Comparison of ENCODE assay signal across 14 cellular contexts in the genomic region with DNA sequence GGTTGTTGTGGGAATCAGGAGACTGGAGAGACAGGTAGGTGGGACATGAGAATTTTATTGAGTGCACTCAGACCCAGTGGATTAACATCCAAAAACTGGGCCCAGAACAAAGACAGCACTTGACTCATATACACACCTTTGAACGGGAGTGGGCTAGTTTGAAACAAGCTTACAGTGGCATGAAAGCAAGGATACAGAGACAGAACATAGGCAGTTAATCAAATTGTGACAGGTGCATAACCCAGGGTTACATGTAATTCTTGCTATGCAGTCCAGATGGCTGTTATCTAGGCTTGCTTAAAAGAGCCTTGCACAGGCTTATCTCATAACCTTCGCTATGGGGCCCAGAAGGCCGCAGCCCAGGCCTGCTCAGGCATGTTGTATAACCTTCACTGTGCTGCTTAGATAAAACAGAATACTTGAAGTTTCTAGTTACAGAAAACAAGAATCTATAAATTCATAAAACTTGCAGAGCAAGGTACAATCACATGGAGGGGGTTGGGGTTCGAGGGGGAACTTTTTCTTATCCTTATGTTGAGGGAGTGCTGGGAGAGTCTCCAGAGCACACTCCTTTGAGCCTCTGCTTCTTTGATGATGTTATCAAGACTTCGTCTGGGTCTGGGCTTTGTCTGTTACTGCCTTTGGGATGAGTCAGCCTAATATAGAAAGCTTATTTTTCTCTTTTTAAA.
DNase-seq lines count a peak whose midpoint lies in the region; ATAC-seq and TF ChIP-seq lines count a peak whose summit lies in the region.
"Had no signal": no experiment of that assay in that cellular context is flagged by ENCODE, and none has a peak within 500 bp of the region (broad histone marks: within the 10 kb centered on the region; RNA-seq: fewer than 3 reads in every experiment).

No MANE protein-coding gene starts in this region.

- ATAC-seq in foreskin keratinocyte (no peak), heart right ventricle (no peak), esophagus mucosa (no peak)

- H3K4me3 ChIP-seq in HEK293 (ENCODE audit: low read depth, low read length) (no peak overlapping the region), heart right ventricle (no peak overlapping the region)
- H3K4me3 ChIP-seq: HAP-1, SJCRH30 had no signal

- intact Hi-C loops in heart right ventricle (cut with DNase I), result loop anchor here in 1 of 10 donors (5.0 kb wide), 1 partner anchor 57 kb away; no protein-coding TSS in a partner anchor

- no peak overlapping the region for H3K27ac ChIP-seq in HEK293 (ENCODE audit: extremely low read depth, low read depth, low read length)
- no peak overlapping the region for H3K27ac ChIP-seq in foreskin keratinocyte
- H3K27ac ChIP-seq in heart right ventricle, result no peak overlapping the region
- H3K27ac ChIP-seq: SJCRH30 had no signal

- TF ChIP-seq CTCF in HEK293 (tag by site-specific recombination; IDR thresholded peaks at IDR 0.05) (no peak), foreskin keratinocyte (conservative IDR thresholded peaks at IDR 0.05) (no peak), type B pancreatic cell (conservative IDR thresholded peaks at IDR 0.05) (no peak), heart right ventricle (IDR thresholded peaks at IDR 0.05) (no peak)

- no peaks in the 10 kb centered on the region for H3K36me3 ChIP-seq in HEK293 (ENCODE audit: control insufficient read depth in 2 of 2, insufficient read depth in 1 of 2, low read length in 2 of 2)
- no peaks in the 10 kb centered on the region for H3K36me3 ChIP-seq in heart right ventricle
- H3K36me3 ChIP-seq: HAP-1, SJCRH30 had no signal

- H3K27me3 Mint-ChIP-seq in type B pancreatic cell, result peaks cover 25% of the 10 kb centered on the region

- H3K4me3 Mint-ChIP-seq in type B pancreatic cell, result peak overlapping the region; percentile 39

- H3K9me3 ChIP-seq in HEK293 (ENCODE audit: control insufficient read depth, insufficient read depth, low read depth, low read length), result no peaks in the 10 kb centered on the region
- peaks cover 0 to 26% (median 9%) of the 10 kb centered on the region in 11 donors for H3K9me3 ChIP-seq in heart right ventricle

- H3K27ac Mint-ChIP-seq in type B pancreatic cell, result no peak overlapping the region

- H3K9me3 Mint-ChIP-seq in type B pancreatic cell, result no peaks in the 10 kb centered on the region

- H3K27me3 ChIP-seq in foreskin keratinocyte (peaks cover 37% of the 10 kb centered on the region), heart right ventricle (peaks cover 0 to 41% (median 16%) of the 10 kb centered on the region in 7 donors)
- H3K27me3 ChIP-seq: SJCRH30 had no signal

- DNase-seq in amniotic epithelial cell (ENCODE audit: low read depth) (peak; percentile 98), foreskin keratinocyte (peak; percentile 53 to 72), type B pancreatic cell (ENCODE audit: extremely low spot score, unreplicated experiment) (no peak), GF-D8 (lab: John Stamatoyannopoulos, UW) (no peak), heart right ventricle (no peak)
- DNase-seq: activated CD8-positive, alpha-beta memory T cell treated with anti-CD3 and anti-CD28 coated beads for 24 hours; activated gamma-delta T cell; kidney glomerular epithelial cell; NCI-H1930; SJCRH30; stimulated activated CD4-positive, alpha-beta T cell treated with anti-CD3 and anti-CD28 coated beads, Interleukin-4, amount 100 ng/mL, for 1 hour had no signal

- H3K4me1 ChIP-seq in HEK293 (ENCODE audit: control insufficient read depth, insufficient read depth, low read length), result no peaks in the 10 kb centered on the region
- no peaks in the 10 kb centered on the region for H3K4me1 ChIP-seq in foreskin keratinocyte
- peaks cover 0 to 27% (median 7%) of the 10 kb centered on the region in 9 donors for H3K4me1 ChIP-seq in heart right ventricle
- H3K4me1 ChIP-seq: HAP-1, SJCRH30 had no signal

- CTCF ChIA-PET in HEK293 (lab: Yijun Ruan, JAX), result interaction anchor here (1.1 kb wide), 2 partner anchors 21 to 126 kb away, joined by 3 to 7 read pairs; no protein-coding TSS in a partner anchor

- WGBS in heart right ventricle, 2 donors, result 70 to 71% methylated on average over 5 of the region's 5 CpGs

- peaks cover 14% of the 10 kb centered on the region for H3K4me1 Mint-ChIP-seq in type B pancreatic cell (ENCODE audit: unreplicated experiment)

- POLR2A ChIA-PET in HEK293 (lab: Yijun Ruan, JAX), result interaction anchor here (0.6 kb wide), 1 partner anchor 1318 kb away, joined by 12 read pairs; no protein-coding TSS in a partner anchor

- H3K36me3 Mint-ChIP-seq in type B pancreatic cell, result no peaks in the 10 kb centered on the region

TF ChIP-seq in HEK293, 187 proteins besides CTCF, POLR2A, EP300 and RAD21 (continues in another document):
- TF ChIP-seq SETDB1 (IDR thresholded peaks at IDR 0.05; ENCODE audit: insufficient read length, low read length) (peak; percentile 100), ZBTB20 (tag by site-specific recombination; IDR thresholded peaks at IDR 0.05) (no peak), RBAK (tag by site-specific recombination; IDR thresholded peaks at IDR 0.05) (peak; percentile 56; the same call in 1 of the 2 replicates), ZBTB26 (tag by site-specific recombination; optimal IDR thresholded peaks at IDR 0.05) (no peak), ZBTB7A (tag by site-specific recombination; IDR thresholded peaks at IDR 0.05; ENCODE audit: low read depth) (no peak), ZNF544 (tag by site-specific recombination; IDR thresholded peaks at IDR 0.05) (peak; percentile 70), ZNF280C (tag by site-specific recombination; IDR thresholded peaks at IDR 0.05) (0 out of 2 replicates have a peak, but pooled peaks have one; percentile 26), ZNF560 (tag by site-specific recombination; IDR thresholded peaks at IDR 0.05; ENCODE audit: borderline replicate concordance) (0 out of 2 replicates have a peak, but pooled peaks have one; percentile 18), ZNF391 (tag by site-specific recombination; IDR thresholded peaks at IDR 0.05; ENCODE audit: borderline replicate concordance, low read depth) (0 out of 2 replicates have a peak, but pooled peaks have one; percentile 60), ZNF626 (tag by site-specific recombination; IDR thresholded peaks at IDR 0.05) (peak; percentile 99), ZNF529 (tag by site-specific recombination; IDR thresholded peaks at IDR 0.05; ENCODE audit: insufficient replicate concordance) (peak; percentile 76), KLF16 (tag by site-specific recombination; IDR thresholded peaks at IDR 0.05) (0 out of 2 replicates have a peak, but pooled peaks have one; percentile 46), OVOL3 (tag by site-specific recombination; IDR thresholded peaks at IDR 0.05) (0 out of 2 replicates have a peak, but pooled peaks have one; percentile 29), ZNF629 (tag by site-specific recombination; IDR thresholded peaks at IDR 0.05) (0 out of 2 replicates have a peak, but pooled peaks have one; percentile 31), ZFP37 (tag by site-specific recombination; IDR thresholded peaks at IDR 0.05) (no peak)
- TF ChIP-seq, protein P1, sequence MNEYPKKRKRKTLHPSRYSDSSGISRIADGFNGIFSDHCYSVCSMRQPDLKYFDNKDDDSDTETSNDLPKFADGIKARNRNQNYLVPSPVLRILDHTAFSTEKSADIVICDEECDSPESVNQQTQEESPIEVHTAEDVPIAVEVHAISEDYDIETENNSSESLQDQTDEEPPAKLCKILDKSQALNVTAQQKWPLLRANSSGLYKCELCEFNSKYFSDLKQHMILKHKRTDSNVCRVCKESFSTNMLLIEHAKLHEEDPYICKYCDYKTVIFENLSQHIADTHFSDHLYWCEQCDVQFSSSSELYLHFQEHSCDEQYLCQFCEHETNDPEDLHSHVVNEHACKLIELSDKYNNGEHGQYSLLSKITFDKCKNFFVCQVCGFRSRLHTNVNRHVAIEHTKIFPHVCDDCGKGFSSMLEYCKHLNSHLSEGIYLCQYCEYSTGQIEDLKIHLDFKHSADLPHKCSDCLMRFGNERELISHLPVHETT (tag by site-specific recombination; IDR thresholded peaks at IDR 0.05), result 0 out of 2 replicates have a peak, but pooled peaks have one; percentile 65

Comparison
In these comparisons a context has a peak if more than half of its experiments do, and no peak if none do; other contexts are left out.
1. DNase-seq: peak in amniotic epithelial cell (single experiment) and foreskin keratinocyte (2 of 2); none in type B pancreatic cell (single experiment), GF-D8 (single experiment) and heart right ventricle (0 of 2).